ENCODE assay signal across 9 cellular contexts in the genomic region with DNA sequence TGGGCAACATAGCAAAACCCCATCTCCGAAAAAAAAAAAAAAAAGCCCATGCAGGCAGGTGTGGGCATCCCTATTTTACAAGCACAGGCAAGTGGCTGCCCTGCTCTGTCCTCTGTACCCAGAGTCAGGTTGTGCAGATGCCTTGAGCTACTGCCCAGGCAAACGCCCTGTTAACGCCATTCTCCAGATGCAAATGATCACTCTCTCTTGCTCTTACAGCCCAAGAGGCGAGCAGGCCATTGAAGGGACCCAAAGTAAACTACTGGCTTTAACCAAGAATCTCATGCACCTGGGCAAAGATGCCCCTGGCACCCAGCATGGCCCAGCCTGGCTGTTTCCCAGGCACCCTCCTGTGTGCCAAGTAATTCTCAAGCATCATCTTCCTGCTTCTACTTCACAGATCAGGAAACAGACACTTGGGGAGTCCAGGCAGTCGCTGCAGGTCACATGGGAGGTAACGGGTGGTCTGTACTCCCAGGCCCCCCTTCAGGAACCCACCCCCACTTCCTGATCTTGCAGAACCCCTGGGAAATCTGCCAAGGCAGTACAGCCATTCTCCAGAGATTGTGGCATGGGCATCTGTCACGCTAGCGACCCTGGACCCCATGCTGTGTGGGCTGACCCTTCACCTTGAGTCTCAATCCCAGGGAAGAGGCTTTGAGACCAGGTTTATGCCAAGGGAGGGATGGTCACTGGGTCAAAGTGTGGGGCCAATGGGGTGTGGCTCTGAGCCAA. TPM values are rescaled to one million over a fixed set of nuclear protein-coding genes. Genes with fewer than 3 reads are reported as not detected.
DNase-seq lines count a peak whose midpoint lies in the region; ATAC-seq and TF ChIP-seq lines count a peak whose summit lies in the region.
"Had no signal": no experiment of that assay in that cellular context is flagged by ENCODE, and none has a peak within 500 bp of the region (broad histone marks: within the 10 kb centered on the region; RNA-seq: fewer than 3 reads in every experiment).

No MANE protein-coding gene starts in this region.

- H3K4me1 Mint-ChIP-seq in activated CD4-positive, alpha-beta memory T cell treated with anti-CD3 and anti-CD28 coated beads for 36 hours (ENCODE audit: low read depth): peaks cover 95% of the 10 kb centered on the region
- peaks cover 92% of the 10 kb centered on the region for H3K4me1 Mint-ChIP-seq in activated CD4-positive, alpha-beta memory T cell treated with anti-CD3 and anti-CD28 coated beads, Interleukin-2, amount 10 ng/mL, durations not matched to agents 7 days and 5 days

- ATAC-seq in GM18505 (IDR thresholded peaks at IDR 0.05; ENCODE audit: unreplicated experiment): no peak

- no peak overlapping the region for H3K4me3 ChIP-seq in suprapubic skin

- H3K9me3 Mint-ChIP-seq in activated CD4-positive, alpha-beta memory T cell treated with anti-CD3 and anti-CD28 coated beads for 36 hours: no peaks in the 10 kb centered on the region
- no peaks in the 10 kb centered on the region for H3K9me3 Mint-ChIP-seq in activated CD4-positive, alpha-beta memory T cell treated with anti-CD3 and anti-CD28 coated beads, Interleukin-2, amount 10 ng/mL, durations not matched to agents 7 days and 5 days

- no peaks in the 10 kb centered on the region for H3K27me3 Mint-ChIP-seq in activated CD4-positive, alpha-beta memory T cell treated with anti-CD3 and anti-CD28 coated beads for 36 hours
- no peaks in the 10 kb centered on the region for H3K27me3 Mint-ChIP-seq in activated CD4-positive, alpha-beta memory T cell treated with anti-CD3 and anti-CD28 coated beads, Interleukin-2, amount 10 ng/mL, durations not matched to agents 7 days and 5 days

- 45% methylated on average over 3 of the region's 8 CpGs for WGBS in suprapubic skin

- TF ChIP-seq POLR2A in suprapubic skin (IDR thresholded peaks at IDR 0.05) (no peak), GM18505 (IDR thresholded peaks at IDR 0.05; ENCODE audit: borderline replicate concordance, extremely low read depth, insufficient read depth, insufficient read length) (no peak)

- TF ChIP-seq CTCF in VCaP (conservative IDR thresholded peaks at IDR 0.05) (no peak), suprapubic skin (IDR thresholded peaks at IDR 0.05) (no peak)

- no peaks in the 10 kb centered on the region for H3K9me3 ChIP-seq in suprapubic skin
- H3K9me3 ChIP-seq: neutrophil had no signal

- H3K27ac ChIP-seq in VCaP (peak overlapping the region; percentile 100), layer of hippocampus (ENCODE audit: low read depth, low read length) (peak overlapping the region; percentile 96), suprapubic skin (peak overlapping the region; percentile 95)
- H3K27ac ChIP-seq: neutrophil had no signal

- POLR2A ChIA-PET in activated CD4-positive, alpha-beta memory T cell treated with anti-CD3 and anti-CD28 coated beads for 36 hours (lab: Charles Lee): no interaction called here
- POLR2A ChIA-PET in activated CD4-positive, alpha-beta memory T cell treated with anti-CD3 and anti-CD28 coated beads, Interleukin-2, amount 10 ng/mL, durations not matched to agents 7 days and 5 days (lab: Charles Lee): interaction anchor here (1.3 kb wide), 1 partner anchor 9 kb away, joined by 4 read pairs; no protein-coding TSS in a partner anchor

- no peaks in the 10 kb centered on the region for H3K36me3 ChIP-seq in suprapubic skin
- H3K36me3 ChIP-seq: neutrophil had no signal

- no peak overlapping the region for H3K4me3 Mint-ChIP-seq in activated CD4-positive, alpha-beta memory T cell treated with anti-CD3 and anti-CD28 coated beads for 36 hours
- H3K4me3 Mint-ChIP-seq in activated CD4-positive, alpha-beta memory T cell treated with anti-CD3 and anti-CD28 coated beads, Interleukin-2, amount 10 ng/mL, durations not matched to agents 7 days and 5 days: no peak overlapping the region

- DNase-seq in activated CD4-positive, alpha-beta memory T cell treated with anti-CD3 and anti-CD28 coated beads for 36 hours: no peak
- no peak for DNase-seq in activated CD4-positive, alpha-beta memory T cell treated with anti-CD3 and anti-CD28 coated beads, Interleukin-2, amount 10 ng/mL, durations not matched to agents 7 days and 5 days
- DNase-seq in suprapubic skin (ENCODE audit: low spot score in 2 of 2): peak in 1 of 2 donors; percentile 65
- DNase-seq in amniotic stem cell (lab: John Stamatoyannopoulos, UW): no peak
- DNase-seq in NCI-H345 (lab: John Stamatoyannopoulos, UW): no peak

- H3K27ac Mint-ChIP-seq in activated CD4-positive, alpha-beta memory T cell treated with anti-CD3 and anti-CD28 coated beads for 36 hours: peak overlapping the region; percentile 88
- H3K27ac Mint-ChIP-seq in activated CD4-positive, alpha-beta memory T cell treated with anti-CD3 and anti-CD28 coated beads, Interleukin-2, amount 10 ng/mL, durations not matched to agents 7 days and 5 days: no peak overlapping the region

- CTCF ChIA-PET in activated CD4-positive, alpha-beta memory T cell treated with anti-CD3 and anti-CD28 coated beads for 36 hours (lab: Charles Lee): interaction anchor here (1.2 to 3.3 kb wide), 3 partner anchors 23 to 69 kb away, joined by 3 to 11 read pairs (median 6); no protein-coding TSS in a partner anchor
- CTCF ChIA-PET in activated CD4-positive, alpha-beta memory T cell treated with anti-CD3 and anti-CD28 coated beads, Interleukin-2, amount 10 ng/mL, durations not matched to agents 7 days and 5 days (lab: Charles Lee): interaction anchor here (0.8 kb wide), 1 partner anchor 67 kb away, joined by 3 read pairs; no protein-coding TSS in a partner anchor

- peaks cover under 1% of the 10 kb centered on the region for H3K36me3 Mint-ChIP-seq in activated CD4-positive, alpha-beta memory T cell treated with anti-CD3 and anti-CD28 coated beads for 36 hours
- H3K36me3 Mint-ChIP-seq in activated CD4-positive, alpha-beta memory T cell treated with anti-CD3 and anti-CD28 coated beads, Interleukin-2, amount 10 ng/mL, durations not matched to agents 7 days and 5 days (ENCODE audit: low read depth): peaks cover 47% of the 10 kb centered on the region

- intact Hi-C loops in activated CD4-positive, alpha-beta memory T cell treated with anti-CD3 and anti-CD28 coated beads for 36 hours (cut with micrococcal nuclease): no loop called here

- no peak for TF ChIP-seq EP300 in suprapubic skin (IDR thresholded peaks at IDR 0.05)

- H3K27me3 ChIP-seq in layer of hippocampus (ENCODE audit: control insufficient read depth, insufficient read depth, low read length) (no peaks in the 10 kb centered on the region), suprapubic skin (no peaks in the 10 kb centered on the region)

- peaks cover 99% of the 10 kb centered on the region for H3K4me1 ChIP-seq in suprapubic skin

RNA-seq across cellular contexts. Expression of a gene that starts 14.2 kb away (rescaled TPM):
- 10 to 100 TPM; 50.7 to 58.0 TPM for total RNA-seq in activated CD4-positive, alpha-beta memory T cell treated with anti-CD3 and anti-CD28 coated beads for 36 hours
- 100 to 1,000 TPM; 212 to 218 TPM for total RNA-seq in activated CD4-positive, alpha-beta memory T cell treated with anti-CD3 and anti-CD28 coated beads, Interleukin-2, amount 10 ng/mL, durations not matched to agents 7 days and 5 days
- total RNA-seq in suprapubic skin: 10 to 100 TPM; 43.1 to 85.8 (median 59.5) TPM

RNA-seq across cellular contexts. Expression of a gene that starts 28.9 kb away (rescaled TPM):
- 10 to 100 TPM; 41.5 to 42.0 TPM for total RNA-seq in activated CD4-positive, alpha-beta memory T cell treated with anti-CD3 and anti-CD28 coated beads for 36 hours
- total RNA-seq in activated CD4-positive, alpha-beta memory T cell treated with anti-CD3 and anti-CD28 coated beads, Interleukin-2, amount 10 ng/mL, durations not matched to agents 7 days and 5 days: 10 to 100 TPM; 48.2 TPM
- total RNA-seq in suprapubic skin: 10 to 100 TPM; 19.4 to 39.7 (median 30.6) TPM

RNA-seq across cellular contexts. Expression of a gene that starts 36.0 kb away (rescaled TPM):
- 1 to 10 TPM in 1 of 2 experiments, under 1 TPM in 1; 0.94 to 2.9 TPM for total RNA-seq in activated CD4-positive, alpha-beta memory T cell treated with anti-CD3 and anti-CD28 coated beads for 36 hours
- 1 to 10 TPM; 1.5 to 1.9 TPM for total RNA-seq in activated CD4-positive, alpha-beta memory T cell treated with anti-CD3 and anti-CD28 coated beads, Interleukin-2, amount 10 ng/mL, durations not matched to agents 7 days and 5 days
- 10 to 100 TPM in 1 of 4 donors, 1 to 10 TPM in 3; 5.8 to 14.7 (median 9.2) TPM for total RNA-seq in suprapubic skin

RNA-seq across cellular contexts. Expression of a gene that starts 49.7 kb away (rescaled TPM):
- 10 to 100 TPM; 21.2 to 23.5 TPM for total RNA-seq in activated CD4-positive, alpha-beta memory T cell treated with anti-CD3 and anti-CD28 coated beads for 36 hours
- 10 to 100 TPM; 19.4 to 21.5 TPM for total RNA-seq in activated CD4-positive, alpha-beta memory T cell treated with anti-CD3 and anti-CD28 coated beads, Interleukin-2, amount 10 ng/mL, durations not matched to agents 7 days and 5 days
- total RNA-seq in suprapubic skin: 10 to 100 TPM; 14.6 to 25.2 (median 20.2) TPM
